ENCODE assay signal across 1 cellular context in the genomic region with DNA sequence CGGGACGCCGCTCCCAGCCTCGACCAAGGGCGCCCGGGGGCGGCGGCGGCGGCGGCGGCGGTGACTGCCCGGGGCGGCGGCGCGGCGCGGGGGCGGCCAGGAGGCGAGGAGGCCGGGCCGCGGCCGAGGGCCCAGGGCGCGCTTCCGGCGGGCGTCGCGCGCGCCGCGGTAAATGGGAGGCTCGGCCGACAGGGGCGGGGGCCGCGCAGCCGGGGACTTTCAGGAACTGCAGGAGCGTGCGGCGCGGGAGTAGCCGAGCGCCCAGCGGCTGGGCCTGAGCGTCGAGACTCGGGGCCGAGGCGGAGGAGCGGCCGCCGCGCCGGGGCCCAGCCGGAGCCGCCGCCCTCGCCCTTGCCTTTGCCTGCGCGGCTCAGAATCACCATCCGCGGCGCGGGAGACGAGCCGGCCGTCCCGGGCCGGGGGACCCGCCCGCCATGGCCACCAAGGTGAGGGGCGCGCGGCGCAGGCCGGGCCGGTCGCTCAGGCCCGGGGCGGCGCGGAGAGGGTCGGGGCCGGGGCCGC.
A peak's percentile ranks its signal among the peaks of the same experiment; 100 is the strongest.
TF ChIP-seq lines count a peak whose summit lies in the region.

A gene (plus strand): TSS at position 246 of the 522 bp plus-strand sequence. CDS start 189 bp downstream, at position 435.

TF ChIP-seq in GM12878, 131 proteins besides CTCF, POLR2A, EP300 and RAD21 (continued from another document):
- TF ChIP-seq, protein P1, sequence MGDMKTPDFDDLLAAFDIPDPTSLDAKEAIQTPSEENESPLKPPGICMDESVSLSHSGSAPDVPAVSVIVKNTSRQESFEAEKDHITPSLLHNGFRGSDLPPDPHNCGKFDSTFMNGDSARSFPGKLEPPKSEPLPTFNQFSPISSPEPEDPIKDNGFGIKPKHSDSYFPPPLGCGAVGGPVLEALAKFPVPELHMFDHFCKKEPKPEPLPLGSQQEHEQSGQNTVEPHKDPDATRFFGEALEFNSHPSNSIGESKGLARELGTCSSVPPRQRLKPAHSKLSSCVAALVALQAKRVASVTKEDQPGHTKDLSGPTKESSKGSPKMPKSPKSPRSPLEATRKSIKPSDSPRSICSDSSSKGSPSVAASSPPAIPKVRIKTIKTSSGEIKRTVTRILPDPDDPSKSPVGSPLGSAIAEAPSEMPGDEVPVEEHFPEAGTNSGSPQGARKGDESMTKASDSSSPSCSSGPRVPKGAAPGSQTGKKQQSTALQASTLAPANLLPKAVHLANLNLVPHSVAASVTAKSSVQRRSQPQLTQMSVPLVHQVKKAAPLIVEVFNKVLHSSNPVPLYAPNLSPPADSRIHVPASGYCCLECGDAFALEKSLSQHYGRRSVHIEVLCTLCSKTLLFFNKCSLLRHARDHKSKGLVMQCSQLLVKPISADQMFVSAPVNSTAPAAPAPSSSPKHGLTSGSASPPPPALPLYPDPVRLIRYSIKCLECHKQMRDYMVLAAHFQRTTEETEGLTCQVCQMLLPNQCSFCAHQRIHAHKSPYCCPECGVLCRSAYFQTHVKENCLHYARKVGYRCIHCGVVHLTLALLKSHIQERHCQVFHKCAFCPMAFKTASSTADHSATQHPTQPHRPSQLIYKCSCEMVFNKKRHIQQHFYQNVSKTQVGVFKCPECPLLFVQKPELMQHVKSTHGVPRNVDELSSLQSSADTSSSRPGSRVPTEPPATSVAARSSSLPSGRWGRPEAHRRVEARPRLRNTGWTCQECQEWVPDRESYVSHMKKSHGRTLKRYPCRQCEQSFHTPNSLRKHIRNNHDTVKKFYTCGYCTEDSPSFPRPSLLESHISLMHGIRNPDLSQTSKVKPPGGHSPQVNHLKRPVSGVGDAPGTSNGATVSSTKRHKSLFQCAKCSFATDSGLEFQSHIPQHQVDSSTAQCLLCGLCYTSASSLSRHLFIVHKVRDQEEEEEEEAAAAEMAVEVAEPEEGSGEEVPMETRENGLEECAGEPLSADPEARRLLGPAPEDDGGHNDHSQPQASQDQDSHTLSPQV (IDR thresholded peaks at IDR 0.05): 0 out of 2 replicates have a peak, but pooled peaks have one; percentile 43
- TF ChIP-seq BACH1 (IDR thresholded peaks at IDR 0.05; ENCODE audit: borderline replicate concordance): 0 out of 2 replicates have a peak, but pooled peaks have one; percentile 38
- TF ChIP-seq BHLHE40 (IDR thresholded peaks at IDR 0.05; ENCODE audit: borderline replicate concordance in 1 of 2, low read depth in 2 of 2, low read length in 1 of 2): peak in 1 of 2 experiments; percentile 60; a peak in 2 of 4 replicates
- TF ChIP-seq EGR1 (IDR thresholded peaks at IDR 0.05; ENCODE audit: borderline replicate concordance in 1 of 2, low read depth in 2 of 2, low read length in 2 of 2): peak in 1 of 2 experiments; percentile 22; a peak in 1 of 3 replicates
